Comparison of ENCODE assay signal across 15 cellular contexts in the genomic region with DNA sequence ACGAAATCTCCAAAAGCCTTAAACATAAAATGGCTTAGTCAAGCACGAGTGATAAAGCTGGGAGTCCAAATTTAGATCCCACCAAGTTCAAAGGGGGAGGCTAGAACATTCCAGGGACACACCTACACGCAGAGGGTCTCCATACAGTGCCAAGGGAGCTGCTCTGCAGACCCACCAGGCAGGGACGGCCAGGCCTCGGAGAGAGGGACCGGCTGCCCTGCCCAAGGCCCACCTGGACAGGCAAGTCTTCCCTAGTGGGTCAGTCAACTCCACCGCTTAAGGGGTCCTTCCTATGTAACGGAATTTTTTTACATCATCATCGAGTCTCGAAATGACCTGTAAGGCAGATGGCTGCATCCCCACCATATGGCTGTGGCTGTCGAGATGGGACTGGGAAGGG. TPM values are rescaled to one million over a fixed set of nuclear protein-coding genes. Genes with fewer than 3 reads are reported as not detected.
A peak's percentile ranks its signal among the peaks of the same experiment; 100 is the strongest.
DNase-seq lines count a peak whose midpoint lies in the region; ATAC-seq lines count a peak whose summit lies in the region.
"Had no signal": no experiment of that assay in that cellular context is flagged by ENCODE, and none has a peak within 500 bp of the region (broad histone marks: within the 10 kb centered on the region; RNA-seq: fewer than 3 reads in every experiment).

No MANE protein-coding gene starts in this region.

- peaks cover 89 to 100% (median 100%) of the 10 kb centered on the region in 10 experiments for H3K4me1 ChIP-seq in BLaER1 treated with 17β-estradiol and CSF1 and Interleukin-3, amounts not matched to agents 10 nM and 100 nM
- H3K4me1 ChIP-seq in CD8-positive, alpha-beta memory T cell (ENCODE audit: insufficient read depth, low read length) = peaks cover 52% of the 10 kb centered on the region

- peak overlapping the region in 9 of 11 experiments; percentile 34 to 78 (median 58); a peak in 15 of 22 replicates for H3K9ac ChIP-seq in BLaER1 treated with 17β-estradiol and CSF1 and Interleukin-3, amounts not matched to agents 10 nM and 100 nM

- peak overlapping the region; percentile 85 to 98 (median 93) for H3K4me2 ChIP-seq in BLaER1 treated with 17β-estradiol and CSF1 and Interleukin-3, amounts not matched to agents 10 nM and 100 nM
- H3K4me2 ChIP-seq: GM23338 had no signal

- H3K4me3 ChIP-seq in BLaER1 treated with 17β-estradiol and CSF1 and Interleukin-3, amounts not matched to agents 10 nM and 100 nM = peak overlapping the region in 2 of 10 experiments; percentile 7 to 41; a peak in 1 of 20 replicates
- no peak overlapping the region for H3K4me3 ChIP-seq in CD8-positive, alpha-beta memory T cell (ENCODE audit: low read length)
- H3K4me3 ChIP-seq: GM23338, SJSA1 had no signal

- H3K27ac Mint-ChIP-seq in CD8-positive, alpha-beta memory T cell = peak overlapping the region in 7 of 8 donors; percentile 19 to 94 (median 84)
- peak overlapping the region; percentile 61 for H3K27ac Mint-ChIP-seq in activated T-helper 1 cell treated with anti-CD3 and anti-CD28 coated beads, Interleukin-12 subunit alpha, Interleukin-12 subunit beta, Interleukin-2, Interleukin-4 antibody, amounts not matched to agents 30 ng/mL and 10 ng/mL and 1 ng/mL, durations not matched to agents 14 hours and 24 hours and 36 hours
- H3K27ac Mint-ChIP-seq in naive thymus-derived CD8-positive, alpha-beta T cell = peak overlapping the region in 7 of 10 donors; percentile 37 to 92 (median 86)

- peaks cover 50 to 79% (median 70%) of the 10 kb centered on the region in 3 donors for H3K4me1 Mint-ChIP-seq in CD8-positive, alpha-beta memory T cell
- peaks cover 75% of the 10 kb centered on the region for H3K4me1 Mint-ChIP-seq in activated T-helper 1 cell treated with anti-CD3 and anti-CD28 coated beads, Interleukin-12 subunit alpha, Interleukin-12 subunit beta, Interleukin-2, Interleukin-4 antibody, amounts not matched to agents 30 ng/mL and 10 ng/mL and 1 ng/mL, durations not matched to agents 14 hours and 24 hours and 36 hours (ENCODE audit: low read depth)
- peaks cover 36 to 71% (median 65%) of the 10 kb centered on the region in 4 donors for H3K4me1 Mint-ChIP-seq in naive thymus-derived CD8-positive, alpha-beta T cell

- H3K27me3 Mint-ChIP-seq in CD8-positive, alpha-beta memory T cell = peaks cover 0 to 2% of the 10 kb centered on the region in 2 donors
- H3K27me3 Mint-ChIP-seq in activated T-helper 1 cell treated with anti-CD3 and anti-CD28 coated beads, Interleukin-12 subunit alpha, Interleukin-12 subunit beta, Interleukin-2, Interleukin-4 antibody, amounts not matched to agents 30 ng/mL and 10 ng/mL and 1 ng/mL, durations not matched to agents 14 hours and 24 hours and 36 hours (ENCODE audit: insufficient read depth) = peaks cover 12% of the 10 kb centered on the region
- H3K27me3 Mint-ChIP-seq in naive thymus-derived CD8-positive, alpha-beta T cell = peaks cover 3 to 17% (median 9%) of the 10 kb centered on the region in 5 donors

- H3K9me3 Mint-ChIP-seq in CD8-positive, alpha-beta memory T cell = no peaks in the 10 kb centered on the region
- no peaks in the 10 kb centered on the region for H3K9me3 Mint-ChIP-seq in activated T-helper 1 cell treated with anti-CD3 and anti-CD28 coated beads, Interleukin-12 subunit alpha, Interleukin-12 subunit beta, Interleukin-2, Interleukin-4 antibody, amounts not matched to agents 30 ng/mL and 10 ng/mL and 1 ng/mL, durations not matched to agents 14 hours and 24 hours and 36 hours
- no peaks in the 10 kb centered on the region for H3K9me3 Mint-ChIP-seq in naive thymus-derived CD8-positive, alpha-beta T cell
- H3K9me3 Mint-ChIP-seq: GM23338 had no signal

- peaks cover 0 to 2% (median 2%) of the 10 kb centered on the region in 3 donors for H3K36me3 Mint-ChIP-seq in CD8-positive, alpha-beta memory T cell
- H3K36me3 Mint-ChIP-seq in activated T-helper 1 cell treated with anti-CD3 and anti-CD28 coated beads, Interleukin-12 subunit alpha, Interleukin-12 subunit beta, Interleukin-2, Interleukin-4 antibody, amounts not matched to agents 30 ng/mL and 10 ng/mL and 1 ng/mL, durations not matched to agents 14 hours and 24 hours and 36 hours (ENCODE audit: low read depth) = peaks cover 22% of the 10 kb centered on the region
- peaks cover 0 to 3% (median 2%) of the 10 kb centered on the region in 3 donors for H3K36me3 Mint-ChIP-seq in naive thymus-derived CD8-positive, alpha-beta T cell

- ATAC-seq in naive thymus-derived CD8-positive, alpha-beta T cell = no peak
- ATAC-seq: GM23338 had no signal

- intact Hi-C loops in activated T-helper 1 cell treated with anti-CD3 and anti-CD28 coated beads, Interleukin-12 subunit alpha, Interleukin-12 subunit beta, Interleukin-2, Interleukin-4 antibody, amounts not matched to agents 30 ng/mL and 10 ng/mL and 1 ng/mL, durations not matched to agents 14 hours and 24 hours and 36 hours (cut with micrococcal nuclease) = loop anchor here (1.0 to 5.0 kb wide), 2 partner anchors 42 to 146 kb away; no protein-coding TSS in a partner anchor

- H3K36me3 ChIP-seq in BLaER1 treated with 17β-estradiol and CSF1 and Interleukin-3, amounts not matched to agents 10 nM and 100 nM = peaks cover 0 to 8% (median 0%) of the 10 kb centered on the region in 11 experiments; a peak in 1 of 22 replicates
- no peaks in the 10 kb centered on the region for H3K36me3 ChIP-seq in CD8-positive, alpha-beta memory T cell (ENCODE audit: insufficient read depth, low read length)

- CTCF ChIA-PET in CD8-positive, alpha-beta memory T cell (lab: Charles Lee) = interaction anchor here (1.4 to 3.4 kb wide), 3 partner anchors 17 to 264 kb away, joined by 4 to 14 read pairs (median 4); no protein-coding TSS in a partner anchor

- POLR2A ChIA-PET in CD8-positive, alpha-beta memory T cell (lab: Charles Lee) = interaction anchor here (1.0 kb wide), 1 partner anchor 178 kb away, joined by 6 read pairs; no protein-coding TSS in a partner anchor
- POLR2A ChIA-PET in naive thymus-derived CD8-positive, alpha-beta T cell (lab: Charles Lee) = interaction anchor here (1.5 to 3.4 kb wide), 2 partner anchors 17 to 19 kb away, joined by 3 to 11 read pairs; no protein-coding TSS in a partner anchor

- H3K27ac ChIP-seq in BLaER1 treated with 17β-estradiol and CSF1 and Interleukin-3, amounts not matched to agents 10 nM and 100 nM = peak overlapping the region in 10 of 11 experiments; percentile 3 to 83 (median 68); a peak in 18 of 22 replicates
- peak overlapping the region; percentile 0 for H3K27ac ChIP-seq in CD8-positive, alpha-beta memory T cell (ENCODE audit: low read depth, low read length)
- H3K27ac ChIP-seq: foreskin keratinocyte, SJSA1 had no signal

- peaks cover 0 to 73% (median 0%) of the 10 kb centered on the region in 11 experiments; a peak in 5 of 22 replicates for H4K20me1 ChIP-seq in BLaER1 treated with 17β-estradiol and CSF1 and Interleukin-3, amounts not matched to agents 10 nM and 100 nM

- 0 out of 22 replicates have a peak, but pooled peaks cover 0 to 4% (median 0%) of the 10 kb centered on the region in 11 experiments for H3K9me3 ChIP-seq in BLaER1 treated with 17β-estradiol and CSF1 and Interleukin-3, amounts not matched to agents 10 nM and 100 nM (replicated peaks in 1 of 11)
- H3K9me3 ChIP-seq in CD8-positive, alpha-beta memory T cell (ENCODE audit: low read length) = no peaks in the 10 kb centered on the region
- H3K9me3 ChIP-seq: SJSA1, thoracic aorta had no signal

- H3K4me3 Mint-ChIP-seq in CD8-positive, alpha-beta memory T cell = peak overlapping the region in 2 of 7 donors; percentile 59 to 68
- H3K4me3 Mint-ChIP-seq in activated T-helper 1 cell treated with anti-CD3 and anti-CD28 coated beads, Interleukin-12 subunit alpha, Interleukin-12 subunit beta, Interleukin-2, Interleukin-4 antibody, amounts not matched to agents 30 ng/mL and 10 ng/mL and 1 ng/mL, durations not matched to agents 14 hours and 24 hours and 36 hours = peak overlapping the region; percentile 27
- peak overlapping the region in 6 of 10 donors; percentile 63 to 82 (median 70) for H3K4me3 Mint-ChIP-seq in naive thymus-derived CD8-positive, alpha-beta T cell
- H3K4me3 Mint-ChIP-seq: GM23338 had no signal

- peaks cover 0 to 63% (median 0%) of the 10 kb centered on the region in 11 experiments; a peak in 6 of 22 replicates for H3K27me3 ChIP-seq in BLaER1 treated with 17β-estradiol and CSF1 and Interleukin-3, amounts not matched to agents 10 nM and 100 nM
- H3K27me3 ChIP-seq in CD8-positive, alpha-beta memory T cell (ENCODE audit: insufficient read depth, low read length, poor library complexity, severe bottlenecking) = no peaks in the 10 kb centered on the region
- H3K27me3 ChIP-seq: foreskin keratinocyte, SJSA1 had no signal

- DNase-seq in CD8-positive, alpha-beta memory T cell = no peak
- no peak for DNase-seq in activated T-helper 1 cell treated with anti-CD3 and anti-CD28 coated beads, Interleukin-12 subunit alpha, Interleukin-12 subunit beta, Interleukin-2, Interleukin-4 antibody, amounts not matched to agents 30 ng/mL and 10 ng/mL and 1 ng/mL, durations not matched to agents 14 hours and 24 hours and 36 hours (ENCODE audit: low spot score)
- DNase-seq in naive thymus-derived CD8-positive, alpha-beta T cell = peak in 1 of 10 donors; percentile 34
- no peak for DNase-seq in EL
- DNase-seq in stimulated activated CD4-positive, alpha-beta T cell treated with anti-CD3 and anti-CD28 coated beads, Interleukin-2, amount 100 ng/mL, for 48 hours = no peak
- DNase-seq in Kasumi-1 (lab: John Stamatoyannopoulos, UW) = no peak
- DNase-seq in RKO (ENCODE audit: low spot score) = no peak
- DNase-seq: foreskin keratinocyte, NCI-H1694 had no signal

RNA-seq across cellular contexts. Expression of a gene that starts 28.5 kb away (rescaled TPM):
- under 1 TPM in 1 of 2 experiments, not detected in 1; 0.07 TPM for total RNA-seq in CD8-positive, alpha-beta memory T cell
- polyA plus RNA-seq in CD8-positive, alpha-beta memory T cell = 0.08 TPM
- 0.05 TPM in 1 of 2 replicates, not detected in the other for total RNA-seq in activated T-helper 1 cell treated with anti-CD3 and anti-CD28 coated beads, Interleukin-12 subunit alpha, Interleukin-12 subunit beta, Interleukin-2, Interleukin-4 antibody, amounts not matched to agents 30 ng/mL and 10 ng/mL and 1 ng/mL, durations not matched to agents 14 hours and 24 hours and 36 hours
- total RNA-seq in naive thymus-derived CD8-positive, alpha-beta T cell = under 1 TPM in 1 of 2 experiments, not detected in 1; 0.05 TPM
- not detected for polyA plus RNA-seq in naive thymus-derived CD8-positive, alpha-beta T cell
- total RNA-seq: endothelial cell of umbilical vein, foreskin keratinocyte, NCI-H460 had no signal
- polyA plus RNA-seq: endothelial cell of umbilical vein, foreskin keratinocyte had no signal
